In genomic region chr6:131978522-131978921, GRCh38 we compare ENCODE assay signal across 1 cellular context.
TF ChIP-seq lines count a peak whose summit lies in the region.

No MANE protein-coding gene starts in this region.

TF ChIP-seq in HepG2, 621 proteins besides CTCF, POLR2A, EP300 and RAD21 (continued from another document and continues in another):
- TF ChIP-seq, protein P1, sequence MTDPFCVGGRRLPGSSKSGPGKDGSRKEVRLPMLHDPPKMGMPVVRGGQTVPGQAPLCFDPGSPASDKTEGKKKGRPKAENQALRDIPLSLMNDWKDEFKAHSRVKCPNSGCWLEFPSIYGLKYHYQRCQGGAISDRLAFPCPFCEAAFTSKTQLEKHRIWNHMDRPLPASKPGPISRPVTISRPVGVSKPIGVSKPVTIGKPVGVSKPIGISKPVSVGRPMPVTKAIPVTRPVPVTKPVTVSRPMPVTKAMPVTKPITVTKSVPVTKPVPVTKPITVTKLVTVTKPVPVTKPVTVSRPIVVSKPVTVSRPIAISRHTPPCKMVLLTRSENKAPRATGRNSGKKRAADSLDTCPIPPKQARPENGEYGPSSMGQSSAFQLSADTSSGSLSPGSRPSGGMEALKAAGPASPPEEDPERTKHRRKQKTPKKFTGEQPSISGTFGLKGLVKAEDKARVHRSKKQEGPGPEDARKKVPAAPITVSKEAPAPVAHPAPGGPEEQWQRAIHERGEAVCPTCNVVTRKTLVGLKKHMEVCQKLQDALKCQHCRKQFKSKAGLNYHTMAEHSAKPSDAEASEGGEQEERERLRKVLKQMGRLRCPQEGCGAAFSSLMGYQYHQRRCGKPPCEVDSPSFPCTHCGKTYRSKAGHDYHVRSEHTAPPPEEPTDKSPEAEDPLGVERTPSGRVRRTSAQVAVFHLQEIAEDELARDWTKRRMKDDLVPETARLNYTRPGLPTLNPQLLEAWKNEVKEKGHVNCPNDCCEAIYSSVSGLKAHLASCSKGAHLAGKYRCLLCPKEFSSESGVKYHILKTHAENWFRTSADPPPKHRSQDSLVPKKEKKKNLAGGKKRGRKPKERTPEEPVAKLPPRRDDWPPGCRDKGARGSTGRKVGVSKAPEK (CRISPR knock-in tag; IDR thresholded peaks at IDR 0.05; ENCODE audit: borderline replicate concordance), result no peak
- TF ChIP-seq ISL2 (CRISPR knock-in tag; IDR thresholded peaks at IDR 0.05) (peak; percentile 57; the same call in 1 of the 2 replicates), ZBTB34 (CRISPR knock-in tag; IDR thresholded peaks at IDR 0.05) (no peak), FOXK1 (CRISPR knock-in tag; IDR thresholded peaks at IDR 0.05; ENCODE audit: borderline replicate concordance, low read depth) (peak; percentile 35; the same call in 1 of the 2 replicates), TEAD2 (CRISPR knock-in tag; IDR thresholded peaks at IDR 0.05) (no peak), FOXP1 (IDR thresholded peaks at IDR 0.05) (no peak), FOXP1 (CRISPR knock-in tag; IDR thresholded peaks at IDR 0.05) (peak; percentile 82; the same call in 1 of the 2 replicates), MLX (CRISPR knock-in tag; IDR thresholded peaks at IDR 0.05) (peak; percentile 39; the same call in 1 of the 2 replicates), ATF2 (CRISPR knock-in tag; IDR thresholded peaks at IDR 0.05) (peak; percentile 13; the same call in 1 of the 2 replicates), SOX5 (CRISPR knock-in tag; IDR thresholded peaks at IDR 0.05; ENCODE audit: borderline replicate concordance) (peak; percentile 61), ZNF510 (CRISPR knock-in tag; IDR thresholded peaks at IDR 0.05; ENCODE audit: low read depth) (no peak), SALL1 (CRISPR knock-in tag; IDR thresholded peaks at IDR 0.05) (peak; percentile 81), NPAS2 (CRISPR knock-in tag; IDR thresholded peaks at IDR 0.05; ENCODE audit: borderline replicate concordance) (no peak), PPARG (CRISPR knock-in tag; conservative IDR thresholded peaks at IDR 0.05) (peak; percentile 55; the same call in 1 of the 2 replicates), NCOR1 (IDR thresholded peaks at IDR 0.05; ENCODE audit: borderline replicate concordance, low read length) (peak; percentile 48; the same call in 1 of the 2 replicates), ZNF563 (CRISPR knock-in tag; IDR thresholded peaks at IDR 0.05) (no peak), JUN (CRISPR knock-in tag; IDR thresholded peaks at IDR 0.05) (no peak), THAP11 (CRISPR knock-in tag; IDR thresholded peaks at IDR 0.05) (0 out of 2 replicates have a peak, but pooled peaks have one; percentile 15), SRSF1 (optimal IDR thresholded peaks at IDR 0.05; ENCODE audit: low read depth, low read length) (no peak), FOXO1 (CRISPR knock-in tag; IDR thresholded peaks at IDR 0.05) (peak; percentile 75), ZNF713 (CRISPR knock-in tag; IDR thresholded peaks at IDR 0.05) (no peak)
- TF ChIP-seq, protein P2, sequence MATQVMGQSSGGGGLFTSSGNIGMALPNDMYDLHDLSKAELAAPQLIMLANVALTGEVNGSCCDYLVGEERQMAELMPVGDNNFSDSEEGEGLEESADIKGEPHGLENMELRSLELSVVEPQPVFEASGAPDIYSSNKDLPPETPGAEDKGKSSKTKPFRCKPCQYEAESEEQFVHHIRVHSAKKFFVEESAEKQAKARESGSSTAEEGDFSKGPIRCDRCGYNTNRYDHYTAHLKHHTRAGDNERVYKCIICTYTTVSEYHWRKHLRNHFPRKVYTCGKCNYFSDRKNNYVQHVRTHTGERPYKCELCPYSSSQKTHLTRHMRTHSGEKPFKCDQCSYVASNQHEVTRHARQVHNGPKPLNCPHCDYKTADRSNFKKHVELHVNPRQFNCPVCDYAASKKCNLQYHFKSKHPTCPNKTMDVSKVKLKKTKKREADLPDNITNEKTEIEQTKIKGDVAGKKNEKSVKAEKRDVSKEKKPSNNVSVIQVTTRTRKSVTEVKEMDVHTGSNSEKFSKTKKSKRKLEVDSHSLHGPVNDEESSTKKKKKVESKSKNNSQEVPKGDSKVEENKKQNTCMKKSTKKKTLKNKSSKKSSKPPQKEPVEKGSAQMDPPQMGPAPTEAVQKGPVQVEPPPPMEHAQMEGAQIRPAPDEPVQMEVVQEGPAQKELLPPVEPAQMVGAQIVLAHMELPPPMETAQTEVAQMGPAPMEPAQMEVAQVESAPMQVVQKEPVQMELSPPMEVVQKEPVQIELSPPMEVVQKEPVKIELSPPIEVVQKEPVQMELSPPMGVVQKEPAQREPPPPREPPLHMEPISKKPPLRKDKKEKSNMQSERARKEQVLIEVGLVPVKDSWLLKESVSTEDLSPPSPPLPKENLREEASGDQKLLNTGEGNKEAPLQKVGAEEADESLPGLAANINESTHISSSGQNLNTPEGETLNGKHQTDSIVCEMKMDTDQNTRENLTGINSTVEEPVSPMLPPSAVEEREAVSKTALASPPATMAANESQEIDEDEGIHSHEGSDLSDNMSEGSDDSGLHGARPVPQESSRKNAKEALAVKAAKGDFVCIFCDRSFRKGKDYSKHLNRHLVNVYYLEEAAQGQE (IDR thresholded peaks at IDR 0.05; ENCODE audit: borderline replicate concordance in 1 of 2, low read depth in 1 of 2, low read length in 2 of 2), result 0 out of 4 replicates have a peak, but pooled peaks of 1 of the 2 experiments have one; percentile 36
- TF ChIP-seq, protein P3, sequence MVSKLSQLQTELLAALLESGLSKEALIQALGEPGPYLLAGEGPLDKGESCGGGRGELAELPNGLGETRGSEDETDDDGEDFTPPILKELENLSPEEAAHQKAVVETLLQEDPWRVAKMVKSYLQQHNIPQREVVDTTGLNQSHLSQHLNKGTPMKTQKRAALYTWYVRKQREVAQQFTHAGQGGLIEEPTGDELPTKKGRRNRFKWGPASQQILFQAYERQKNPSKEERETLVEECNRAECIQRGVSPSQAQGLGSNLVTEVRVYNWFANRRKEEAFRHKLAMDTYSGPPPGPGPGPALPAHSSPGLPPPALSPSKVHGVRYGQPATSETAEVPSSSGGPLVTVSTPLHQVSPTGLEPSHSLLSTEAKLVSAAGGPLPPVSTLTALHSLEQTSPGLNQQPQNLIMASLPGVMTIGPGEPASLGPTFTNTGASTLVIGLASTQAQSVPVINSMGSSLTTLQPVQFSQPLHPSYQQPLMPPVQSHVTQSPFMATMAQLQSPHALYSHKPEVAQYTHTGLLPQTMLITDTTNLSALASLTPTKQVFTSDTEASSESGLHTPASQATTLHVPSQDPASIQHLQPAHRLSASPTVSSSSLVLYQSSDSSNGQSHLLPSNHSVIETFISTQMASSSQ (IDR thresholded peaks at IDR 0.05; ENCODE audit: low read depth), result 0 out of 2 replicates have a peak, but pooled peaks have one; percentile 34
- TF ChIP-seq, protein P3 (CRISPR knock-in tag; IDR thresholded peaks at IDR 0.05; ENCODE audit: borderline replicate concordance), result no peak
- TF ChIP-seq, protein P4, sequence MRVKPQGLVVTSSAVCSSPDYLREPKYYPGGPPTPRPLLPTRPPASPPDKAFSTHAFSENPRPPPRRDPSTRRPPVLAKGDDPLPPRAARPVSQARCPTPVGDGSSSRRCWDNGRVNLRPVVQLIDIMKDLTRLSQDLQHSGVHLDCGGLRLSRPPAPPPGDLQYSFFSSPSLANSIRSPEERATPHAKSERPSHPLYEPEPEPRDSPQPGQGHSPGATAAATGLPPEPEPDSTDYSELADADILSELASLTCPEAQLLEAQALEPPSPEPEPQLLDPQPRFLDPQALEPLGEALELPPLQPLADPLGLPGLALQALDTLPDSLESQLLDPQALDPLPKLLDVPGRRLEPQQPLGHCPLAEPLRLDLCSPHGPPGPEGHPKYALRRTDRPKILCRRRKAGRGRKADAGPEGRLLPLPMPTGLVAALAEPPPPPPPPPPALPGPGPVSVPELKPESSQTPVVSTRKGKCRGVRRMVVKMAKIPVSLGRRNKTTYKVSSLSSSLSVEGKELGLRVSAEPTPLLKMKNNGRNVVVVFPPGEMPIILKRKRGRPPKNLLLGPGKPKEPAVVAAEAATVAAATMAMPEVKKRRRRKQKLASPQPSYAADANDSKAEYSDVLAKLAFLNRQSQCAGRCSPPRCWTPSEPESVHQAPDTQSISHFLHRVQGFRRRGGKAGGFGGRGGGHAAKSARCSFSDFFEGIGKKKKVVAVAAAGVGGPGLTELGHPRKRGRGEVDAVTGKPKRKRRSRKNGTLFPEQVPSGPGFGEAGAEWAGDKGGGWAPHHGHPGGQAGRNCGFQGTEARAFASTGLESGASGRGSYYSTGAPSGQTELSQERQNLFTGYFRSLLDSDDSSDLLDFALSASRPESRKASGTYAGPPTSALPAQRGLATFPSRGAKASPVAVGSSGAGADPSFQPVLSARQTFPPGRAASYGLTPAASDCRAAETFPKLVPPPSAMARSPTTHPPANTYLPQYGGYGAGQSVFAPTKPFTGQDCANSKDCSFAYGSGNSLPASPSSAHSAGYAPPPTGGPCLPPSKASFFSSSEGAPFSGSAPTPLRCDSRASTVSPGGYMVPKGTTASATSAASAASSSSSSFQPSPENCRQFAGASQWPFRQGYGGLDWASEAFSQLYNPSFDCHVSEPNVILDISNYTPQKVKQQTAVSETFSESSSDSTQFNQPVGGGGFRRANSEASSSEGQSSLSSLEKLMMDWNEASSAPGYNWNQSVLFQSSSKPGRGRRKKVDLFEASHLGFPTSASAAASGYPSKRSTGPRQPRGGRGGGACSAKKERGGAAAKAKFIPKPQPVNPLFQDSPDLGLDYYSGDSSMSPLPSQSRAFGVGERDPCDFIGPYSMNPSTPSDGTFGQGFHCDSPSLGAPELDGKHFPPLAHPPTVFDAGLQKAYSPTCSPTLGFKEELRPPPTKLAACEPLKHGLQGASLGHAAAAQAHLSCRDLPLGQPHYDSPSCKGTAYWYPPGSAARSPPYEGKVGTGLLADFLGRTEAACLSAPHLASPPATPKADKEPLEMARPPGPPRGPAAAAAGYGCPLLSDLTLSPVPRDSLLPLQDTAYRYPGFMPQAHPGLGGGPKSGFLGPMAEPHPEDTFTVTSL (CRISPR knock-in tag; IDR thresholded peaks at IDR 0.05; ENCODE audit: borderline replicate concordance), result peak; percentile 61; the same call in 1 of the 2 replicates
- TF ChIP-seq, protein P5, sequence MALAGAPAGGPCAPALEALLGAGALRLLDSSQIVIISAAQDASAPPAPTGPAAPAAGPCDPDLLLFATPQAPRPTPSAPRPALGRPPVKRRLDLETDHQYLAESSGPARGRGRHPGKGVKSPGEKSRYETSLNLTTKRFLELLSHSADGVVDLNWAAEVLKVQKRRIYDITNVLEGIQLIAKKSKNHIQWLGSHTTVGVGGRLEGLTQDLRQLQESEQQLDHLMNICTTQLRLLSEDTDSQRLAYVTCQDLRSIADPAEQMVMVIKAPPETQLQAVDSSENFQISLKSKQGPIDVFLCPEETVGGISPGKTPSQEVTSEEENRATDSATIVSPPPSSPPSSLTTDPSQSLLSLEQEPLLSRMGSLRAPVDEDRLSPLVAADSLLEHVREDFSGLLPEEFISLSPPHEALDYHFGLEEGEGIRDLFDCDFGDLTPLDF (CRISPR knock-in tag; IDR thresholded peaks at IDR 0.05), result no peak
- TF ChIP-seq, protein P6, sequence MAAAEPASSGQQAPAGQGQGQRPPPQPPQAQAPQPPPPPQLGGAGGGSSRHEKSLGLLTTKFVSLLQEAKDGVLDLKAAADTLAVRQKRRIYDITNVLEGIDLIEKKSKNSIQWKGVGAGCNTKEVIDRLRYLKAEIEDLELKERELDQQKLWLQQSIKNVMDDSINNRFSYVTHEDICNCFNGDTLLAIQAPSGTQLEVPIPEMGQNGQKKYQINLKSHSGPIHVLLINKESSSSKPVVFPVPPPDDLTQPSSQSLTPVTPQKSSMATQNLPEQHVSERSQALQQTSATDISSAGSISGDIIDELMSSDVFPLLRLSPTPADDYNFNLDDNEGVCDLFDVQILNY (CRISPR knock-in tag; conservative IDR thresholded peaks at IDR 0.05), result no peak
- TF ChIP-seq, protein P7, sequence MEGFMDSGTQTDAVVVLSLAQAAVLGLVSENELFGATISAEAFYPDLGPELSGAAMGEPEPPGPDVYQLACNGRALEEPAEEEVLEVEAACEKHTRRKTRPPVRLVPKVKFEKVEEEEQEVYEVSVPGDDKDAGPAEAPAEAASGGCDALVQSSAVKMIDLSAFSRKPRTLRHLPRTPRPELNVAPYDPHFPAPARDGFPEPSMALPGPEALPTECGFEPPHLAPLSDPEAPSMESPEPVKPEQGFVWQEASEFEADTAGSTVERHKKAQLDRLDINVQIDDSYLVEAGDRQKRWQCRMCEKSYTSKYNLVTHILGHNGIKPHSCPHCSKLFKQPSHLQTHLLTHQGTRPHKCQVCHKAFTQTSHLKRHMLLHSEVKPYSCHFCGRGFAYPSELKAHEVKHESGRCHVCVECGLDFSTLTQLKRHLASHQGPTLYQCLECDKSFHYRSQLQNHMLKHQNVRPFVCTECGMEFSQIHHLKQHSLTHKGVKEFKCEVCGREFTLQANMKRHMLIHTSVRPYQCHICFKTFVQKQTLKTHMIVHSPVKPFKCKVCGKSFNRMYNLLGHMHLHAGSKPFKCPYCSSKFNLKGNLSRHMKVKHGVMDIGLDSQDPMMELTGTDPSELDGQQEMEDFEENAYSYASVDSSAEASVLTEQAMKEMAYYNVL (CRISPR knock-in tag; IDR thresholded peaks at IDR 0.05; ENCODE audit: borderline replicate concordance), result 0 out of 2 replicates have a peak, but pooled peaks have one; percentile 64
